In genomic region chr9:16138961-16139441, GRCh38 we compare ENCODE assay signal across 13 cellular contexts.
A peak's percentile ranks its signal among the peaks of the same experiment; 100 is the strongest.
DNase-seq lines count a peak whose midpoint lies in the region; ATAC-seq and TF ChIP-seq lines count a peak whose summit lies in the region.
"Had no signal": no experiment of that assay in that cellular context is flagged by ENCODE, and none has a peak within 500 bp of the region (broad histone marks: within the 10 kb centered on the region; RNA-seq: fewer than 3 reads in every experiment).

No MANE protein-coding gene starts in this region.

- TF ChIP-seq RAD21 in SK-N-SH (IDR thresholded peaks at IDR 0.05; ENCODE audit: low read length): no peak

- no peaks in the 10 kb centered on the region for H4K20me1 ChIP-seq in SK-N-SH (ENCODE audit: insufficient read depth)

- TF ChIP-seq CTCF in AG09319 (IDR thresholded peaks at IDR 0.05; ENCODE audit: low read depth, low read length) (no peak), SK-N-SH (IDR thresholded peaks at IDR 0.05) (no peak), fibroblast of villous mesenchyme (IDR thresholded peaks at IDR 0.05; ENCODE audit: insufficient read depth, low read depth, low read length) (no peak)

- H3K9me3 ChIP-seq in SK-N-SH: no peaks in the 10 kb centered on the region

- no peak for ATAC-seq in HG03378 (IDR thresholded peaks at IDR 0.05; ENCODE audit: unreplicated experiment)
- ATAC-seq: activated CD8-positive, alpha-beta T cell treated with anti-CD3 and anti-CD28 coated beads, Interleukin-2, amount 10 ng/mL, durations not matched to agents 7 days and 5 days had no signal

- peak in 1 of 2 experiments; percentile 16; a peak in 1 of 4 replicates for TF ChIP-seq EP300 in SK-N-SH (IDR thresholded peaks at IDR 0.05; ENCODE audit: borderline replicate concordance in 1 of 2, low read depth in 1 of 2, low read length in 1 of 2)

- peak overlapping the region; percentile 29; the same call in 1 of the 2 replicates for H3K4me2 ChIP-seq in SK-N-SH

- H3K27me3 ChIP-seq in SK-N-SH (ENCODE audit: insufficient read depth): no peaks in the 10 kb centered on the region

- peaks cover 4% of the 10 kb centered on the region for H3F3A ChIP-seq in SK-N-SH (replicated peaks; ENCODE audit: insufficient read depth)

- CTCF ChIA-PET in SK-N-SH (lab: Yijun Ruan, JAX): interaction anchor here (1.3 kb wide), 1 partner anchor 22 kb away, joined by 3 read pairs; no protein-coding TSS in a partner anchor

- intact Hi-C loops in posterior vena cava (cut with DNase I): no loop called here

- H3K4me3 ChIP-seq in SK-N-SH (ENCODE audit: low read depth in 2 of 2, low read length in 1 of 2): no peak overlapping the region
- H3K4me3 ChIP-seq in fibroblast of villous mesenchyme (ENCODE audit: low read depth, low read length): no peak overlapping the region

- no peaks in the 10 kb centered on the region for H3K36me3 ChIP-seq in SK-N-SH (replicated peaks in 1 of 2; ENCODE audit: control insufficient read depth in 1 of 2, insufficient read depth in 2 of 2, low read length in 1 of 2)

- no peak overlapping the region for H3K9ac ChIP-seq in SK-N-SH

- peak; percentile 22 for DNase-seq in AG09319 (ENCODE audit: extremely low read depth, low read depth)
- no peak for DNase-seq in SK-N-SH
- peak; percentile 80 for DNase-seq in fibroblast of villous mesenchyme (ENCODE audit: low read depth)
- DNase-seq in posterior vena cava (ENCODE audit: low spot score): peak; percentile 92
- DNase-seq in occipital lobe (lab: John Stamatoyannopoulos, UW): no peak
- no peak for DNase-seq in SHP77 treated with DMSO at 0.1 percent for 48 hours (lab: John Stamatoyannopoulos, UW)
- no peak for DNase-seq in OCI-M1 (lab: John Stamatoyannopoulos, UW)
- DNase-seq: activated CD8-positive, alpha-beta T cell treated with anti-CD3 and anti-CD28 coated beads, Interleukin-2, amount 10 ng/mL, durations not matched to agents 7 days and 5 days; C1 segment of cervical spinal cord; GDM1; NCI-H1694; T-helper 2 cell had no signal

- H3K9me2 ChIP-seq in SK-N-SH: no peaks in the 10 kb centered on the region

- H2AFZ ChIP-seq in SK-N-SH (ENCODE audit: low read depth): peak overlapping the region; percentile 47; the same call in 1 of the 2 replicates

- POLR2A ChIA-PET in SK-N-SH (lab: Yijun Ruan, JAX): no interaction called here

- peak overlapping the region in 1 of 2 experiments; percentile 50; a peak in 2 of 4 replicates for H3K27ac ChIP-seq in SK-N-SH (ENCODE audit: low read depth in 2 of 2, low read length in 1 of 2)

- no peaks in the 10 kb centered on the region for H3K79me2 ChIP-seq in SK-N-SH (ENCODE audit: insufficient read depth)

- H3K4me1 ChIP-seq in SK-N-SH (ENCODE audit: control insufficient read depth in 1 of 2, insufficient read depth in 2 of 2, low read depth in 1 of 2, low read length in 1 of 2): peaks cover 0 to 22% of the 10 kb centered on the region in 2 experiments; a peak in 2 of 4 replicates

- 49% methylated on average over 9 of the region's 9 CpGs for WGBS in SK-N-SH (ENCODE audit: low lambda C conversion rate)

TF ChIP-seq in SK-N-SH, 30 proteins besides CTCF, POLR2A, EP300 and RAD21:
- no peak for TF ChIP-seq GABPA (IDR thresholded peaks at IDR 0.05; ENCODE audit: low read depth)
- peak; percentile 54; the same call in 1 of the 2 replicates for TF ChIP-seq NFIC (IDR thresholded peaks at IDR 0.05; ENCODE audit: borderline replicate concordance)
- TF ChIP-seq TEAD4 (IDR thresholded peaks at IDR 0.05; ENCODE audit: borderline replicate concordance, insufficient read depth): no peak
- TF ChIP-seq MEF2A (IDR thresholded peaks at IDR 0.05; ENCODE audit: borderline replicate concordance, low read depth): no peak
- TF ChIP-seq PBX3 (IDR thresholded peaks at IDR 0.05): 0 out of 2 replicates have a peak, but pooled peaks have one; percentile 20
- peak; percentile 37; the same call in 1 of the 2 replicates for TF ChIP-seq FOSL2 (IDR thresholded peaks at IDR 0.05; ENCODE audit: borderline replicate concordance, low read depth)
- peak; percentile 49 for TF ChIP-seq TCF12 (IDR thresholded peaks at IDR 0.05)

Comparison
In these comparisons a context has a peak if more than half of its experiments do, and no peak if none do; other contexts are left out.
1. DNase-seq: peak in AG09319 (single experiment), fibroblast of villous mesenchyme (single experiment) and posterior vena cava (single experiment); none in SK-N-SH (single experiment), occipital lobe (single experiment), SHP77 treated with DMSO at 0.1 percent for 48 hours (single experiment) and OCI-M1 (single experiment).